13 cellular contexts compared by ENCODE assay signal in the genomic region with DNA sequence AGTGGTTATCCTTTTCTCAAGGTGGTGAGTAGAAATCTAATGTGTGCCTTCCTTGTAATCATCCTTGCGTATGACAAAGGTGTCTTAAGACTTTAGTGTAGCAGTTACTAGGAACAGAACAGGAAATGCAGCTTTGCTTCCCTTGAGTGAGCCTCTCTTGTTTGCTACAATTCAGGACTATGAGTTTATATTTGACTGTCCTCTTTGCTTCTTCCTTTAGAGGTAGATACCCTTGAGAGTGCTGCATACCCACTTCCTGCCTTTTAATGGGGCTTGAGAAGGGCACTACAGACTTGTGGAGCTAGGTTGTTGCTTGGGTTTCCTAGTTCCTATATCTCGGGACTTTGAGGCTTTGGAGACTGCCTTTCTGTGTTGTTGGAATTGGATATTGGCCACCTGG. TPM values are rescaled to one million over a fixed set of nuclear protein-coding genes. Genes with fewer than 3 reads are reported as not detected.
DNase-seq lines count a peak whose midpoint lies in the region; ATAC-seq and TF ChIP-seq lines count a peak whose summit lies in the region.
"Had no signal": no experiment of that assay in that cellular context is flagged by ENCODE, and none has a peak within 500 bp of the region (broad histone marks: within the 10 kb centered on the region; RNA-seq: fewer than 3 reads in every experiment).

No MANE protein-coding gene starts in this region.

- DNase-seq in GM10266 (ENCODE audit: extremely low spot score) = peak; percentile 8
- DNase-seq in hepatocyte (ENCODE audit: low spot score) = no peak
- DNase-seq in activated CD8-positive, alpha-beta memory T cell treated with anti-CD3 and anti-CD28 coated beads for 24 hours = no peak
- DNase-seq in AG08396 (ENCODE audit: low spot score) = no peak
- DNase-seq in PC-9 = no peak
- no peak for DNase-seq in stimulated activated CD4-positive, alpha-beta T cell treated with anti-CD3 and anti-CD28 coated beads, Interleukin-1b, Interleukin-23, amount 100 ng/mL, for 48 hours
- DNase-seq: activated gamma-delta T cell; Caco-2; effector CD4-positive, alpha-beta T cell; upper lobe of right lung had no signal

- H3K9me2 ChIP-seq in hepatocyte (replicated peaks; ENCODE audit: insufficient read depth) (no peaks in the 10 kb centered on the region), PC-9 (ENCODE audit: insufficient read depth) (no peaks in the 10 kb centered on the region)

- H3K27ac ChIP-seq in hepatocyte (peak overlapping the region; percentile 44), PC-9 (no peak overlapping the region)
- H3K27ac ChIP-seq: upper lobe of right lung had no signal

- H3K4me3 ChIP-seq in hepatocyte (no peak overlapping the region), PC-9 (no peak overlapping the region)
- H3K4me3 ChIP-seq: upper lobe of right lung had no signal

- no peak overlapping the region for H3K4me2 ChIP-seq in hepatocyte
- H3K4me2 ChIP-seq in PC-9 = no peak overlapping the region

- POLR2A ChIA-PET in PC-9 (lab: Charles Lee; ENCODE audit: unreplicated experiment) = no interaction called here

- peaks cover 6% of the 10 kb centered on the region for H3K79me2 ChIP-seq in hepatocyte
- H3K79me2 ChIP-seq in PC-9 (ENCODE audit: low read depth) = no peaks in the 10 kb centered on the region

- peaks cover 23% of the 10 kb centered on the region for H3F3A ChIP-seq in PC-9 (ENCODE audit: insufficient read depth, low read depth)

- H4K20me1 ChIP-seq in hepatocyte (ENCODE audit: insufficient read depth, poor library complexity, severe bottlenecking) (no peaks in the 10 kb centered on the region), PC-9 (ENCODE audit: insufficient read depth) (peaks cover 14% of the 10 kb centered on the region; the same call in 1 of the 2 replicates)

- no peak overlapping the region for H2AFZ ChIP-seq in hepatocyte
- no peak overlapping the region for H2AFZ ChIP-seq in PC-9

- 87% methylated on average over 2 of the region's 2 CpGs for WGBS in hepatocyte (ENCODE audit: low lambda C conversion rate, missing lambda C conversion rate)

- no peaks in the 10 kb centered on the region for H3K4me1 ChIP-seq in hepatocyte (ENCODE audit: insufficient read depth)
- peaks cover 16% of the 10 kb centered on the region for H3K4me1 ChIP-seq in PC-9 (replicated peaks; ENCODE audit: insufficient read depth)
- H3K4me1 ChIP-seq: upper lobe of right lung had no signal

- H3K9me3 ChIP-seq in hepatocyte (ENCODE audit: low read depth) = no peaks in the 10 kb centered on the region
- no peaks in the 10 kb centered on the region for H3K9me3 ChIP-seq in PC-9 (ENCODE audit: insufficient read depth, low read depth)
- H3K9me3 ChIP-seq: Caco-2, upper lobe of right lung had no signal

- H3K27me3 ChIP-seq in hepatocyte = no peaks in the 10 kb centered on the region
- H3K27me3 ChIP-seq in PC-9 (ENCODE audit: insufficient read depth, low read depth) = no peaks in the 10 kb centered on the region
- H3K27me3 ChIP-seq: upper lobe of right lung had no signal

- CTCF ChIA-PET in PC-9 (lab: Charles Lee) = no interaction called here

- no TSS peak for BruUV-seq in PC-9 (replicated peaks; lab: Mats Ljungman, UMichigan)

- ATAC-seq in GM21367 (IDR thresholded peaks at IDR 0.05; ENCODE audit: unreplicated experiment) = peak; percentile 56
- ATAC-seq in HG03457 (IDR thresholded peaks at IDR 0.05; ENCODE audit: unreplicated experiment) = peak; percentile 81
- ATAC-seq: upper lobe of right lung had no signal

- H3K36me3 ChIP-seq in hepatocyte (replicated peaks; ENCODE audit: insufficient read depth, low read depth) = no peaks in the 10 kb centered on the region
- peaks cover 69% of the 10 kb centered on the region for H3K36me3 ChIP-seq in PC-9 (ENCODE audit: low read depth)

- intact Hi-C loops in PC-9 (cut with micrococcal nuclease; ENCODE audit: unreplicated experiment) = no loop called here

- TF ChIP-seq CTCF in GM10266 (IDR thresholded peaks at IDR 0.05; ENCODE audit: control insufficient read depth, insufficient read depth, low read depth, missing control alignments) = no peak
- no peak for TF ChIP-seq CTCF in hepatocyte (IDR thresholded peaks at IDR 0.05; ENCODE audit: poor library complexity)
- no peak for TF ChIP-seq CTCF in PC-9 (conservative IDR thresholded peaks at IDR 0.05)

RNA-seq across cellular contexts. Expression of a gene that starts 3.8 kb away (rescaled TPM):
- total RNA-seq in hepatocyte (56.6 and 69.1 TPM in 2 replicates), PC-9 (2021) (not detected in 2 replicates)
- 29.1 and 43.1 TPM in 2 replicates for polyA plus RNA-seq in hepatocyte
- total RNA-seq: upper lobe of right lung had no signal
- polyA plus RNA-seq: neural cell had no signal

Comparison
In these comparisons a context has a peak if more than half of its experiments do, and no peak if none do; other contexts are left out.
1. RNA of a gene that starts 3.8 kb away (total RNA-seq): 56.6 to 69.1 TPM in hepatocyte; not detected in PC-9; every median in the first group is over 10 times any median in the second.